11 cellular contexts compared by ENCODE assay signal in the genomic region with DNA sequence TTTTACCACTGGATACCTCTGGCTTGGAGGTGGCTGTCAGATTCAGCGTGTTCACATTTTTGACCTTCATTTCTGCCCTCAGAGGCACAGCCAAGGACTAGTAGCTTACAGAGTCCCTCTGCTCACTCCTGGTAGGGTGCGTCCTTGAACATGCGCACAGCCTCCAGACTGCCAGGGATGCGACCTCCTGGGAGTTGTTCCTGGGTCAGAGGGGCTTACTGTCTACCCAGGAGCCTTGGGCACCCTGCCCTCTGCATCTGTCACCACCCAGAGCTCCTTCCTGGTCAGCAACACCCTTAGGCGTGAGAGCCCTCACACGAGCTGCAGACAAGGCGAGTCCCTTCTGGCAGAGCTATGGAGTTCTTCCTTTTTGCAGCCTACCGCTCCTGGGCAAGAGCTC. TPM values are rescaled to one million over a fixed set of nuclear protein-coding genes. Genes with fewer than 3 reads are reported as not detected.
DNase-seq lines count a peak whose midpoint lies in the region; ATAC-seq and TF ChIP-seq lines count a peak whose summit lies in the region.
"Had no signal": no experiment of that assay in that cellular context is flagged by ENCODE, and none has a peak within 500 bp of the region (broad histone marks: within the 10 kb centered on the region; RNA-seq: fewer than 3 reads in every experiment).

No MANE protein-coding gene starts in this region.

- TF ChIP-seq EP300 in tibial nerve (IDR thresholded peaks at IDR 0.05) = no peak

- no peak overlapping the region for H3K27ac ChIP-seq in CD8-positive, alpha-beta T cell (ENCODE audit: low read depth, low read length)
- peak overlapping the region; percentile 5 for H3K27ac ChIP-seq in KOPT-K1 (ENCODE audit: low read depth, low read length, poor library complexity, severe bottlenecking)
- H3K27ac ChIP-seq in tibial nerve = no peak overlapping the region
- no peak overlapping the region for H3K27ac ChIP-seq in SJCRH30
- H3K27ac ChIP-seq: thoracic aorta had no signal

- peak overlapping the region; percentile 86 for H3K4me3 Mint-ChIP-seq in CD8-positive, alpha-beta T cell
- peak overlapping the region; percentile 90 for H3K4me3 Mint-ChIP-seq in central memory CD8-positive, alpha-beta T cell
- H3K4me3 Mint-ChIP-seq in natural killer cell treated with Interleukin-12 subunit alpha and Interleukin-12 subunit beta and Interleukin-15 and Interleukin-18, amount 100 ng/mL, for 72 hours = peak overlapping the region; percentile 91

- ATAC-seq in CD8-positive, alpha-beta T cell = no peak
- ATAC-seq in central memory CD8-positive, alpha-beta T cell (replicated peaks; ENCODE audit: extremely low read depth, poor library complexity, severe bottlenecking) = no peak
- no peak for ATAC-seq in natural killer cell treated with Interleukin-12 subunit alpha and Interleukin-12 subunit beta and Interleukin-15 and Interleukin-18, amount 100 ng/mL, for 72 hours
- no peak for ATAC-seq in GM21825 (IDR thresholded peaks at IDR 0.05; ENCODE audit: unreplicated experiment)

- no peak for TF ChIP-seq CTCF in CD8-positive, alpha-beta T cell (IDR thresholded peaks at IDR 0.05)
- TF ChIP-seq CTCF in tibial nerve (IDR thresholded peaks at IDR 0.05) = no peak

- H3K27me3 Mint-ChIP-seq in CD8-positive, alpha-beta T cell (ENCODE audit: low read depth) = no peaks in the 10 kb centered on the region
- no peaks in the 10 kb centered on the region for H3K27me3 Mint-ChIP-seq in central memory CD8-positive, alpha-beta T cell
- no peaks in the 10 kb centered on the region for H3K27me3 Mint-ChIP-seq in natural killer cell treated with Interleukin-12 subunit alpha and Interleukin-12 subunit beta and Interleukin-15 and Interleukin-18, amount 100 ng/mL, for 72 hours

- peaks cover 15% of the 10 kb centered on the region for H3K36me3 ChIP-seq in CD8-positive, alpha-beta T cell (ENCODE audit: insufficient read depth, low read length)
- H3K36me3 ChIP-seq in KOPT-K1 (ENCODE audit: insufficient read depth, low read length) (peaks cover 60% of the 10 kb centered on the region; the same call in 1 of the 2 replicates), tibial nerve (peaks cover 0 to 39% (median 0%) of the 10 kb centered on the region in 3 donors), SJCRH30 (peaks cover 16% of the 10 kb centered on the region; the same call in 1 of the 2 replicates)
- H3K36me3 ChIP-seq: thoracic aorta had no signal

- TF ChIP-seq POLR2A in tibial nerve (IDR thresholded peaks at IDR 0.05) = no peak

- H3K9me3 ChIP-seq in CD8-positive, alpha-beta T cell (ENCODE audit: low read length) = no peaks in the 10 kb centered on the region
- H3K9me3 ChIP-seq in KOPT-K1 (ENCODE audit: insufficient read depth, low read length, poor library complexity, severe bottlenecking) = no peaks in the 10 kb centered on the region
- H3K9me3 ChIP-seq in tibial nerve = no peaks in the 10 kb centered on the region
- no peaks in the 10 kb centered on the region for H3K9me3 ChIP-seq in SJCRH30 (replicated peaks)
- H3K9me3 ChIP-seq: thoracic aorta had no signal

- peak overlapping the region; percentile 22 for H3K27ac Mint-ChIP-seq in CD8-positive, alpha-beta T cell
- H3K27ac Mint-ChIP-seq in central memory CD8-positive, alpha-beta T cell (ENCODE audit: low read depth) = no peak overlapping the region
- H3K27ac Mint-ChIP-seq in natural killer cell treated with Interleukin-12 subunit alpha and Interleukin-12 subunit beta and Interleukin-15 and Interleukin-18, amount 100 ng/mL, for 72 hours = peak overlapping the region; percentile 69 to 85

- DNase-seq in CD8-positive, alpha-beta T cell = no peak
- no peak for DNase-seq in central memory CD8-positive, alpha-beta T cell (ENCODE audit: low spot score in 2 of 2)
- no peak for DNase-seq in natural killer cell treated with Interleukin-12 subunit alpha and Interleukin-12 subunit beta and Interleukin-15 and Interleukin-18, amount 100 ng/mL, for 72 hours (ENCODE audit: low spot score)
- DNase-seq in tibial nerve (ENCODE audit: low spot score in 2 of 2) (no peak), SJCRH30 (no peak)
- no peak for DNase-seq in activated effector memory CD4-positive, alpha-beta T cell treated with anti-CD3 and anti-CD28 coated beads, Interleukin-2, amount 50 U/mL, for 16 hours
- DNase-seq: activated CD8-positive, alpha-beta memory T cell treated with anti-CD3 and anti-CD28 coated beads, Interleukin-2, amount 50 U/mL, for 48 hours; NCI-H2029 had no signal

- peaks cover 50% of the 10 kb centered on the region for H3K4me1 Mint-ChIP-seq in CD8-positive, alpha-beta T cell (ENCODE audit: low read depth)
- peaks cover 54% of the 10 kb centered on the region for H3K4me1 Mint-ChIP-seq in central memory CD8-positive, alpha-beta T cell
- H3K4me1 Mint-ChIP-seq in natural killer cell treated with Interleukin-12 subunit alpha and Interleukin-12 subunit beta and Interleukin-15 and Interleukin-18, amount 100 ng/mL, for 72 hours (ENCODE audit: low read depth in 2 of 2) = peaks cover 29 to 36% of the 10 kb centered on the region in 2 donors

- H3K4me1 ChIP-seq in CD8-positive, alpha-beta T cell (ENCODE audit: insufficient read depth, low read length) = peaks cover 36% of the 10 kb centered on the region
- H3K4me1 ChIP-seq in tibial nerve (peaks cover 0 to 37% (median 18%) of the 10 kb centered on the region in 4 donors), SJCRH30 (peaks cover 10% of the 10 kb centered on the region; the same call in 1 of the 2 replicates)

- peaks cover 37% of the 10 kb centered on the region for H3K36me3 Mint-ChIP-seq in CD8-positive, alpha-beta T cell
- peaks cover 13% of the 10 kb centered on the region for H3K36me3 Mint-ChIP-seq in central memory CD8-positive, alpha-beta T cell (ENCODE audit: insufficient read depth)
- peaks cover 7% of the 10 kb centered on the region for H3K36me3 Mint-ChIP-seq in natural killer cell treated with Interleukin-12 subunit alpha and Interleukin-12 subunit beta and Interleukin-15 and Interleukin-18, amount 100 ng/mL, for 72 hours

- intact Hi-C loops in CD8-positive, alpha-beta T cell (cut with DNase I, micrococcal nuclease) = no loop called here

- POLR2A ChIA-PET in CD8-positive, alpha-beta T cell (lab: Charles Lee) = no interaction called here

- 86 to 89% methylated on average over 8 of the region's 8 CpGs for WGBS in tibial nerve, 2 donors

- CTCF ChIA-PET in CD8-positive, alpha-beta T cell (lab: Charles Lee) = interaction anchor here (1.4 to 19.0 kb wide), 5 partner anchors 8 to 198 kb away, joined by 6 to 239 read pairs (median 13); no protein-coding TSS in a partner anchor

- no peaks in the 10 kb centered on the region for H3K27me3 ChIP-seq in CD8-positive, alpha-beta T cell (ENCODE audit: insufficient read depth, low read length)
- H3K27me3 ChIP-seq in tibial nerve = no peaks in the 10 kb centered on the region
- H3K27me3 ChIP-seq in SJCRH30 = no peaks in the 10 kb centered on the region

- H3K4me3 ChIP-seq in CD8-positive, alpha-beta T cell (ENCODE audit: low read depth, low read length) = no peak overlapping the region
- H3K4me3 ChIP-seq in tibial nerve (no peak overlapping the region), SJCRH30 (no peak overlapping the region)

- no peaks in the 10 kb centered on the region for H3K9me3 Mint-ChIP-seq in CD8-positive, alpha-beta T cell
- H3K9me3 Mint-ChIP-seq in central memory CD8-positive, alpha-beta T cell = no peaks in the 10 kb centered on the region
- H3K9me3 Mint-ChIP-seq in natural killer cell treated with Interleukin-12 subunit alpha and Interleukin-12 subunit beta and Interleukin-15 and Interleukin-18, amount 100 ng/mL, for 72 hours = no peaks in the 10 kb centered on the region

RNA-seq across cellular contexts. Expression of a gene that starts 1.7 kb away (rescaled TPM):
- total RNA-seq in CD8-positive, alpha-beta T cell = 10 to 100 TPM in 1 of 2 experiments, 1 to 10 TPM in 1; 8.2 to 10.0 TPM
- total RNA-seq in natural killer cell treated with Interleukin-12 subunit alpha and Interleukin-12 subunit beta and Interleukin-15 and Interleukin-18, amount 100 ng/mL, for 72 hours = 10 to 100 TPM; 43.5 to 83.6 TPM
- 10 to 100 TPM in 2 of 4 donors, 1 to 10 TPM in 2; 3.7 to 19.8 (median 13.3) TPM for total RNA-seq in tibial nerve
- total RNA-seq in SJCRH30 (2014; rRNA removed; shearing (Covaris generic)) = 26.8 and 32.3 TPM in 2 replicates

RNA-seq across cellular contexts. Expression of a gene that starts 20.9 kb away (rescaled TPM):
- 100 to 1,000 TPM; 234 to 245 TPM for total RNA-seq in CD8-positive, alpha-beta T cell
- total RNA-seq in natural killer cell treated with Interleukin-12 subunit alpha and Interleukin-12 subunit beta and Interleukin-15 and Interleukin-18, amount 100 ng/mL, for 72 hours = 1,000 to 10,000 TPM in 1 of 2 donors, 100 to 1,000 TPM in 1; 448 to 1,246 TPM
- total RNA-seq in tibial nerve = 10 to 100 TPM; 32.7 to 87.3 (median 56.2) TPM
- 38.8 and 42.4 TPM in 2 replicates for total RNA-seq in SJCRH30 (2014; rRNA removed; shearing (Covaris generic))
